In the genomic region with DNA sequence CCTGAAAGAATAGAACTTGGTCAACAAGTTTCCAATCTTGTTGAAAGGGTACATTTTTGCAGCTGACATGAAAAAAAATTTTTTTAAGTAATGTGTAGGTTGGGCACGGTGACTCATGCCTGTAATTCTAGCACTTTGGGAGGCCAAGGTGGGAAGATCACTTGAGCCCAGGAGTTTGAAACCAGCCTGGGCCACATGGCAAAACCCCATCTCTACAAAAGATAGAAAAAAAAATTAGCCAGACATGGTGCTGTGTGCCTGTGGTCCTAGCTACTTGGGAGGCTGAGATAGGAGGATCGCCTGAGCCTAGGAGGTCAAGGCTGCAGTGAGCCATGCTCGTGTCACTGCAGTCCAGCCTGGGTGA, we compare ENCODE assay signal across 2 cellular contexts.
TF ChIP-seq lines count a peak whose summit lies in the region.

No MANE protein-coding gene starts in this region.

TF ChIP-seq in HepG2, 621 proteins besides CTCF, POLR2A, EP300 and RAD21:
- TF ChIP-seq, protein P1, sequence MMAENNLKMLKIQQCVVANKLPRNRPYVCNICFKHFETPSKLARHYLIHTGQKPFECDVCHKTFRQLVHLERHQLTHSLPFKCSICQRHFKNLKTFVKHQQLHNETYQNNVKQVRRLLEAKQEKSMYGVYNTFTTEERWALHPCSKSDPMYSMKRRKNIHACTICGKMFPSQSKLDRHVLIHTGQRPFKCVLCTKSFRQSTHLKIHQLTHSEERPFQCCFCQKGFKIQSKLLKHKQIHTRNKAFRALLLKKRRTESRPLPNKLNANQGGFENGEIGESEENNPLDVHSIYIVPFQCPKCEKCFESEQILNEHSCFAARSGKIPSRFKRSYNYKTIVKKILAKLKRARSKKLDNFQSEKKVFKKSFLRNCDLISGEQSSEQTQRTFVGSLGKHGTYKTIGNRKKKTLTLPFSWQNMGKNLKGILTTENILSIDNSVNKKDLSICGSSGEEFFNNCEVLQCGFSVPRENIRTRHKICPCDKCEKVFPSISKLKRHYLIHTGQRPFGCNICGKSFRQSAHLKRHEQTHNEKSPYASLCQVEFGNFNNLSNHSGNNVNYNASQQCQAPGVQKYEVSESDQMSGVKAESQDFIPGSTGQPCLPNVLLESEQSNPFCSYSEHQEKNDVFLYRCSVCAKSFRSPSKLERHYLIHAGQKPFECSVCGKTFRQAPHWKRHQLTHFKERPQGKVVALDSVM (CRISPR knock-in tag; IDR thresholded peaks at IDR 0.05), result peak; percentile 29; the same call in 1 of the 2 replicates
- TF ChIP-seq MBNL3 (CRISPR knock-in tag; conservative IDR thresholded peaks at IDR 0.05), result no peak

TF ChIP-seq in GM12878, 131 proteins besides CTCF, POLR2A, EP300 and RAD21:
- TF ChIP-seq MEF2B (IDR thresholded peaks at IDR 0.05; ENCODE audit: partially characterized antibody, poor library complexity, severe bottlenecking), result no peak
- no peak for TF ChIP-seq GABPA (IDR thresholded peaks at IDR 0.05; ENCODE audit: low read depth)
- TF ChIP-seq JUNB (IDR thresholded peaks at IDR 0.05), result 0 out of 2 replicates have a peak, but pooled peaks have one; percentile 9
- TF ChIP-seq POLR2AphosphoS5 (IDR thresholded peaks at IDR 0.05; ENCODE audit: low read length), result no peak
- no peak for TF ChIP-seq KAT2A (conservative IDR thresholded peaks at IDR 0.05; ENCODE audit: control insufficient read depth, low read depth, low read length)
- TF ChIP-seq, protein P2, sequence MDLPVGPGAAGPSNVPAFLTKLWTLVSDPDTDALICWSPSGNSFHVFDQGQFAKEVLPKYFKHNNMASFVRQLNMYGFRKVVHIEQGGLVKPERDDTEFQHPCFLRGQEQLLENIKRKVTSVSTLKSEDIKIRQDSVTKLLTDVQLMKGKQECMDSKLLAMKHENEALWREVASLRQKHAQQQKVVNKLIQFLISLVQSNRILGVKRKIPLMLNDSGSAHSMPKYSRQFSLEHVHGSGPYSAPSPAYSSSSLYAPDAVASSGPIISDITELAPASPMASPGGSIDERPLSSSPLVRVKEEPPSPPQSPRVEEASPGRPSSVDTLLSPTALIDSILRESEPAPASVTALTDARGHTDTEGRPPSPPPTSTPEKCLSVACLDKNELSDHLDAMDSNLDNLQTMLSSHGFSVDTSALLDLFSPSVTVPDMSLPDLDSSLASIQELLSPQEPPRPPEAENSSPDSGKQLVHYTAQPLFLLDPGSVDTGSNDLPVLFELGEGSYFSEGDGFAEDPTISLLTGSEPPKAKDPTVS (IDR thresholded peaks at IDR 0.05; ENCODE audit: low read depth, low read length), result no peak
